ENCODE assay signal across 8 cellular contexts in the genomic region with DNA sequence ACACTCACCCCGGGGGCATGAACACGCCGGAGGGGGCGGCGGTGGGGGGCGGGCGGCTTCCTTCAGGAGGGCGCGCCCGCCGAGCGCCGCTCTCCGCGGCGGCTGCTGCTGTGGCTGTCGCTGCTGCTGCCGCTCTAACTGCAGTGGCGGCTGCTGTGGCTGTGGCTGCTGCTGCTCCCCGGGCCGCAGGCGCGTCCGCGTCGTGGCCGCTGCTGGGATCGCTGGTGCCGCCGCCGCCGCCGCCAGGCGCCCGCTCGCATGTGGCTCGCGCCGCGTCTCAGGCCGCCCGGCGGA. TPM values are rescaled to one million over a fixed set of nuclear protein-coding genes. Genes with fewer than 3 reads are reported as not detected.
DNase-seq lines count a peak whose midpoint lies in the region; ATAC-seq and TF ChIP-seq lines count a peak whose summit lies in the region.

BBC3 (minus strand) TSS at position 279 of the 294 bp plus-strand sequence. CDS start 2,768 bp downstream, outside the sequence.

- H3K4me1 Mint-ChIP-seq in CD4-positive, alpha-beta T cell (ENCODE audit: low read depth), result peaks cover 28% of the 10 kb centered on the region
- H3K4me1 Mint-ChIP-seq in nephron progenitor cell, result peaks cover 19% of the 10 kb centered on the region

- CTCF ChIA-PET in CD4-positive, alpha-beta T cell (lab: Charles Lee), result interaction anchor here (1.4 to 1.6 kb wide), 2 partner anchors 9 to 20 kb away, joined by 3 to 4 read pairs; no protein-coding TSS in a partner anchor

- DNase-seq in CD4-positive, alpha-beta T cell, result no peak
- DNase-seq in LNCaP clone FGC (ENCODE audit: low read depth) (no peak), nephron progenitor cell (no peak), NCI-H510A (lab: John Stamatoyannopoulos, UW) (no peak), NOMO-1 treated with dmso at 0.1 percent for 144 hours (lab: John Stamatoyannopoulos, UW; ENCODE audit: unreplicated experiment) (no peak), NCI-H1048 (lab: John Stamatoyannopoulos, UW) (no peak)
- DNase-seq in effector CD4-positive, alpha-beta T cell, result no peak

- intact Hi-C loops in CD4-positive, alpha-beta T cell (cut with DNase I, micrococcal nuclease), result loop anchor here (1.0 to 10.0 kb wide), 5 partner anchors 10 to 516 kb away; partner anchors contain the start of genes CCDC9 (in 1 of the 2) and PRKD2 (in 1 of the 2)

- H3K9ac ChIP-seq in duodenal mucosa (ENCODE audit: low read depth in 1 of 2, low read length in 2 of 2), result peak within 1 kb of the TSS; percentile 78 to 84

- no peaks in the 10 kb centered on the region for H3K27me3 ChIP-seq in CD4-positive, alpha-beta T cell (ENCODE audit: control insufficient read depth, insufficient read depth, low read length)
- peaks cover 8 to 13% of the 10 kb centered on the region in 2 donors for H3K27me3 ChIP-seq in duodenal mucosa (ENCODE audit: control insufficient read depth in 1 of 2, insufficient read depth in 2 of 2, low read length in 2 of 2)

- H3K9me3 ChIP-seq in CD4-positive, alpha-beta T cell (ENCODE audit: control insufficient read depth, low read length), result no peaks in the 10 kb centered on the region
- no peaks in the 10 kb centered on the region for H3K9me3 ChIP-seq in duodenal mucosa (ENCODE audit: control insufficient read depth in 1 of 2, low read length in 2 of 2)

- no peaks in the 10 kb centered on the region for H3K9me3 Mint-ChIP-seq in CD4-positive, alpha-beta T cell
- no peaks in the 10 kb centered on the region for H3K9me3 Mint-ChIP-seq in nephron progenitor cell

- no peaks in the 10 kb centered on the region for H3K36me3 Mint-ChIP-seq in CD4-positive, alpha-beta T cell (ENCODE audit: low read depth)
- H3K36me3 Mint-ChIP-seq in nephron progenitor cell (ENCODE audit: low read depth), result no peaks in the 10 kb centered on the region

- peaks cover 30 to 52% of the 10 kb centered on the region in 2 donors for H3K4me1 ChIP-seq in duodenal mucosa (ENCODE audit: control insufficient read depth in 1 of 2, insufficient read depth in 2 of 2, low read length in 2 of 2)

- peak within 1 kb of the TSS; percentile 93 for H3K27ac ChIP-seq in CD4-positive, alpha-beta T cell (ENCODE audit: low read depth, low read length)
- H3K27ac ChIP-seq in duodenal mucosa (ENCODE audit: low read depth, low read length), result peak within 1 kb of the TSS; percentile 74

- peak within 1 kb of the TSS; percentile 72 for H3K27ac Mint-ChIP-seq in CD4-positive, alpha-beta T cell
- H3K27ac Mint-ChIP-seq in nephron progenitor cell, result peak within 1 kb of the TSS; percentile 62

- peak within 1 kb of the TSS; percentile 81 for H3K4me3 ChIP-seq in LNCaP clone FGC (ENCODE audit: low read depth, low read length)
- H3K4me3 ChIP-seq in duodenal mucosa (ENCODE audit: low read depth in 1 of 2, low read length in 2 of 2), result peak within 1 kb of the TSS; percentile 72 to 79

- no peaks in the 10 kb centered on the region for H3K27me3 Mint-ChIP-seq in CD4-positive, alpha-beta T cell
- H3K27me3 Mint-ChIP-seq in nephron progenitor cell (ENCODE audit: low read depth, poor library complexity), result peaks cover 9% of the 10 kb centered on the region

- no peaks in the 10 kb centered on the region for H3K36me3 ChIP-seq in duodenal mucosa (ENCODE audit: control insufficient read depth in 1 of 2, insufficient read depth in 2 of 2, low read length in 2 of 2)

- TF ChIP-seq CTCF in CD4-positive, alpha-beta T cell (IDR thresholded peaks at IDR 0.05), result no peak
- no peak for TF ChIP-seq CTCF in LNCaP clone FGC (IDR thresholded peaks at IDR 0.05; ENCODE audit: control insufficient read depth, extremely low read depth, insufficient read depth)
- TF ChIP-seq CTCF in nephron progenitor cell (IDR thresholded peaks at IDR 0.05), result no peak

- POLR2A ChIA-PET in CD4-positive, alpha-beta T cell (lab: Charles Lee), result no interaction called here

- peak within 1 kb of the TSS; percentile 85 for H3K4me3 Mint-ChIP-seq in CD4-positive, alpha-beta T cell
- H3K4me3 Mint-ChIP-seq in nephron progenitor cell, result peak within 1 kb of the TSS; percentile 80

- ATAC-seq in CD4-positive, alpha-beta T cell (ENCODE audit: poor library complexity), result no peak

RNA-seq across cellular contexts. Expression of gene BBC3, which starts in this region (rescaled TPM):
- total RNA-seq in CD4-positive, alpha-beta T cell, result 10 to 100 TPM; 39.8 to 42.1 TPM
